13 cellular contexts compared by ENCODE assay signal in genomic region chr13:60583196-60583908, GRCh38.
A peak's percentile ranks its signal among the peaks of the same experiment; 100 is the strongest.
DNase-seq lines count a peak whose midpoint lies in the region; FAIRE-seq and TF ChIP-seq lines count a peak whose summit lies in the region.
"Had no signal": no experiment of that assay in that cellular context is flagged by ENCODE, and none has a peak within 500 bp of the region (broad histone marks: within the 10 kb centered on the region; RNA-seq: fewer than 3 reads in every experiment).

No MANE protein-coding gene starts in this region.

- H3K36me3 ChIP-seq in HUES6 (ENCODE audit: control insufficient read depth, insufficient read depth, low read length) (no peaks in the 10 kb centered on the region), astrocyte (ENCODE audit: insufficient read depth, low read length) (no peaks in the 10 kb centered on the region), mesenchymal stem cell (ENCODE audit: control insufficient read depth in 1 of 2, insufficient read depth in 2 of 2, low read depth in 1 of 2, low read length in 2 of 2) (no peaks in the 10 kb centered on the region)
- H3K36me3 ChIP-seq: BLaER1 treated with 17β-estradiol and CSF1 and Interleukin-3, amounts not matched to agents 10 nM and 100 nM; pancreas had no signal

- no peak overlapping the region for H3K23ac ChIP-seq in mesenchymal stem cell (ENCODE audit: low read length in 2 of 2)

- no peaks in the 10 kb centered on the region for H3K79me1 ChIP-seq in mesenchymal stem cell (replicated peaks; ENCODE audit: low read length, poor library complexity, severe bottlenecking)

- H3K9me3 ChIP-seq in HUES6 (ENCODE audit: control insufficient read depth, insufficient read depth, low read depth, low read length) (peaks cover 12% of the 10 kb centered on the region), astrocyte (ENCODE audit: insufficient read depth, low read depth, low read length) (peaks cover 4% of the 10 kb centered on the region), mesenchymal stem cell (ENCODE audit: control insufficient read depth, low read length) (peaks cover 11% of the 10 kb centered on the region)
- H3K9me3 ChIP-seq: pancreas, SK-N-SH had no signal

- H3K4me2 ChIP-seq in astrocyte (ENCODE audit: low read length) (peak overlapping the region; percentile 80), mesenchymal stem cell (ENCODE audit: low read length, poor library complexity, severe bottlenecking) (no peak overlapping the region)
- H3K4me2 ChIP-seq: SK-N-SH had no signal

- no peak overlapping the region for H4K91ac ChIP-seq in mesenchymal stem cell (ENCODE audit: low read length)

- FAIRE-seq in astrocyte (lab: Jason Lieb, UNC): no peak
- FAIRE-seq: GM12878, pancreas had no signal

- H2AK5ac ChIP-seq in mesenchymal stem cell (ENCODE audit: low read length, severe bottlenecking): no peak overlapping the region

- no peak overlapping the region for H2BK15ac ChIP-seq in mesenchymal stem cell (ENCODE audit: low read depth, poor library complexity, severe bottlenecking)

- no peak overlapping the region for H3K4me3 Mint-ChIP-seq in astrocyte (ENCODE audit: unreplicated experiment)
- no peak overlapping the region for H3K4me3 Mint-ChIP-seq in immature natural killer cell
- H3K4me3 Mint-ChIP-seq: activated naive CD8-positive, alpha-beta T cell treated with anti-CD3 and anti-CD28 coated beads, Interleukin-2, amount 10 ng/mL, durations not matched to agents 7 days and 5 days had no signal

- peak overlapping the region; percentile 38 for H2AFZ ChIP-seq in astrocyte (ENCODE audit: low read depth, low read length)
- H2AFZ ChIP-seq in mesenchymal stem cell (ENCODE audit: low read depth, low read length): no peak overlapping the region

- in situ Hi-C loops in GM13977 (cut with MboI; ENCODE audit: low pct_unique_long_range_greater_than_20kb, low sequenced_read_pairs, unreplicated experiment): no loop called here

- H3K4ac ChIP-seq in mesenchymal stem cell (ENCODE audit: low read depth in 1 of 2, low read length in 2 of 2): no peak overlapping the region

- no peak overlapping the region for H3K27ac Mint-ChIP-seq in astrocyte (ENCODE audit: unreplicated experiment)
- no peak overlapping the region for H3K27ac Mint-ChIP-seq in immature natural killer cell
- H3K27ac Mint-ChIP-seq: activated naive CD8-positive, alpha-beta T cell treated with anti-CD3 and anti-CD28 coated beads, Interleukin-2, amount 10 ng/mL, durations not matched to agents 7 days and 5 days had no signal

- no peak overlapping the region for H2BK5ac ChIP-seq in mesenchymal stem cell (ENCODE audit: low read depth, low read length, poor library complexity, severe bottlenecking)

- peaks cover 7% of the 10 kb centered on the region for H3K4me1 Mint-ChIP-seq in astrocyte (ENCODE audit: low read depth, unreplicated experiment)
- H3K4me1 Mint-ChIP-seq in immature natural killer cell: no peaks in the 10 kb centered on the region
- H3K4me1 Mint-ChIP-seq: activated naive CD8-positive, alpha-beta T cell treated with anti-CD3 and anti-CD28 coated beads, Interleukin-2, amount 10 ng/mL, durations not matched to agents 7 days and 5 days had no signal

- H3K18ac ChIP-seq in mesenchymal stem cell (ENCODE audit: low read depth in 1 of 2, low read length in 2 of 2): no peak overlapping the region

- 68% methylated on average over 9 of the region's 9 CpGs for WGBS in mesenchymal stem cell

- H3K4me3 ChIP-seq in HUES6 (ENCODE audit: low read depth, low read length): no peak overlapping the region
- peak overlapping the region; percentile 32 for H3K4me3 ChIP-seq in astrocyte (ENCODE audit: insufficient read depth, low read depth, low read length)
- H3K4me3 ChIP-seq in mesenchymal stem cell (ENCODE audit: insufficient read depth in 1 of 2, low read depth in 1 of 2, low read length in 2 of 2): peak overlapping the region in 1 of 2 experiments; percentile 57
- H3K4me3 ChIP-seq: BLaER1 treated with 17β-estradiol and CSF1 and Interleukin-3, amounts not matched to agents 10 nM and 100 nM; GM12878; pancreas had no signal

- peaks cover 30% of the 10 kb centered on the region for H3K4me1 ChIP-seq in HUES6 (ENCODE audit: control insufficient read depth, insufficient read depth, low read length)
- peaks cover 22% of the 10 kb centered on the region for H3K4me1 ChIP-seq in astrocyte (ENCODE audit: insufficient read depth, low read length)
- no peaks in the 10 kb centered on the region for H3K4me1 ChIP-seq in mesenchymal stem cell (ENCODE audit: control insufficient read depth, insufficient read depth, low read depth, low read length)
- H3K4me1 ChIP-seq: pancreas had no signal

- H2BK120ac ChIP-seq in mesenchymal stem cell (ENCODE audit: low read depth, low read length): no peak overlapping the region

- H3K27ac ChIP-seq in HUES6 (ENCODE audit: low read depth, low read length): peak overlapping the region; percentile 89
- H3K27ac ChIP-seq in astrocyte (ENCODE audit: low read depth, low read length): peak overlapping the region; percentile 83
- H3K27ac ChIP-seq in mesenchymal stem cell (ENCODE audit: low read length, poor library complexity, severe bottlenecking): no peak overlapping the region
- H3K27ac ChIP-seq: pancreas had no signal

- no peaks in the 10 kb centered on the region for H3K27me3 Mint-ChIP-seq in astrocyte (ENCODE audit: low read depth, unreplicated experiment)
- H3K27me3 Mint-ChIP-seq in immature natural killer cell (ENCODE audit: low read depth in 3 of 3): peaks cover 0 to 3% (median 3%) of the 10 kb centered on the region in 3 donors
- H3K27me3 Mint-ChIP-seq: activated naive CD8-positive, alpha-beta T cell treated with anti-CD3 and anti-CD28 coated beads, Interleukin-2, amount 10 ng/mL, durations not matched to agents 7 days and 5 days had no signal

- H2BK12ac ChIP-seq in mesenchymal stem cell (ENCODE audit: low read length in 2 of 2): no peak overlapping the region

- H3K9me3 Mint-ChIP-seq in astrocyte (ENCODE audit: unreplicated experiment): peaks cover 3% of the 10 kb centered on the region
- peaks cover 0 to 19% (median 4%) of the 10 kb centered on the region in 6 donors for H3K9me3 Mint-ChIP-seq in immature natural killer cell

- TF ChIP-seq CTCF in astrocyte (IDR thresholded peaks at IDR 0.05; ENCODE audit: insufficient read depth, low read depth, low read length) (no peak), GM13977 (IDR thresholded peaks at IDR 0.05; ENCODE audit: extremely low read depth, insufficient read depth, missing control alignments) (no peak)

- H3K9ac ChIP-seq in HUES6 (ENCODE audit: low read length): peak overlapping the region; percentile 71
- H3K9ac ChIP-seq in astrocyte (ENCODE audit: low read length): peak overlapping the region; percentile 63
- peak overlapping the region; percentile 80 for H3K9ac ChIP-seq in mesenchymal stem cell (ENCODE audit: low read length)
- H3K9ac ChIP-seq: BLaER1 treated with 17β-estradiol and CSF1 and Interleukin-3, amounts not matched to agents 10 nM and 100 nM; SK-N-SH had no signal

- H3K36me3 Mint-ChIP-seq in astrocyte (ENCODE audit: low read depth, unreplicated experiment) (no peaks in the 10 kb centered on the region), immature natural killer cell (no peaks in the 10 kb centered on the region)
- H3K36me3 Mint-ChIP-seq: activated naive CD8-positive, alpha-beta T cell treated with anti-CD3 and anti-CD28 coated beads, Interleukin-2, amount 10 ng/mL, durations not matched to agents 7 days and 5 days had no signal

- H3K79me2 ChIP-seq in astrocyte (ENCODE audit: insufficient read depth, low read length): no peaks in the 10 kb centered on the region

- H3K27me3 ChIP-seq in HUES6 (ENCODE audit: control insufficient read depth, insufficient read depth, low read length) (no peaks in the 10 kb centered on the region), astrocyte (ENCODE audit: insufficient read depth, low read length) (no peaks in the 10 kb centered on the region), mesenchymal stem cell (ENCODE audit: control insufficient read depth in 1 of 2, insufficient read depth in 1 of 2, low read length in 2 of 2) (peaks cover 0 to 50% of the 10 kb centered on the region in 2 experiments)
- H3K27me3 ChIP-seq: BLaER1 treated with 17β-estradiol and CSF1 and Interleukin-3, amounts not matched to agents 10 nM and 100 nM; pancreas had no signal

- no peak overlapping the region for H3K14ac ChIP-seq in mesenchymal stem cell (ENCODE audit: low read length in 2 of 2)

- DNase-seq in AG08395 (ENCODE audit: low spot score): peak; percentile 63
- DNase-seq in astrocyte (ENCODE audit: low read depth): peak; percentile 85
- no peak for DNase-seq in mesenchymal stem cell
- DNase-seq in activated CD8-positive, alpha-beta memory T cell treated with anti-CD3 and anti-CD28 coated beads, Interleukin-2, amount 50 U/mL, for 48 hours: no peak
- DNase-seq in GM13977 (ENCODE audit: low spot score): no peak
- DNase-seq in immature natural killer cell: no peak
- DNase-seq in retina: no peak
- DNase-seq: activated naive CD8-positive, alpha-beta T cell treated with anti-CD3 and anti-CD28 coated beads, Interleukin-2, amount 10 ng/mL, durations not matched to agents 7 days and 5 days; pancreas; SK-N-SH had no signal

- no peak overlapping the region for H4K8ac ChIP-seq in mesenchymal stem cell (ENCODE audit: low read length)

- H4K20me1 ChIP-seq in astrocyte (ENCODE audit: insufficient read depth, low read length): no peaks in the 10 kb centered on the region
- H4K20me1 ChIP-seq: BLaER1 treated with 17β-estradiol and CSF1 and Interleukin-3, amounts not matched to agents 10 nM and 100 nM had no signal

Comparison
In these comparisons a context has a peak if more than half of its experiments do, and no peak if none do; other contexts are left out.
1. DNase-seq: peak in AG08395 (single experiment) and astrocyte (single experiment); none in mesenchymal stem cell (single experiment), activated CD8-positive, alpha-beta memory T cell treated with anti-CD3 and anti-CD28 coated beads, Interleukin-2, amount 50 U/mL, for 48 hours (single experiment), GM13977 (single experiment), immature natural killer cell (0 of 3) and retina (single experiment).
2. Peak in every context shown above with its lines, with median percentiles within 50 percentile points of each other: H3K9ac ChIP-seq.